36 cellular contexts compared by ENCODE assay signal in the genomic region with DNA sequence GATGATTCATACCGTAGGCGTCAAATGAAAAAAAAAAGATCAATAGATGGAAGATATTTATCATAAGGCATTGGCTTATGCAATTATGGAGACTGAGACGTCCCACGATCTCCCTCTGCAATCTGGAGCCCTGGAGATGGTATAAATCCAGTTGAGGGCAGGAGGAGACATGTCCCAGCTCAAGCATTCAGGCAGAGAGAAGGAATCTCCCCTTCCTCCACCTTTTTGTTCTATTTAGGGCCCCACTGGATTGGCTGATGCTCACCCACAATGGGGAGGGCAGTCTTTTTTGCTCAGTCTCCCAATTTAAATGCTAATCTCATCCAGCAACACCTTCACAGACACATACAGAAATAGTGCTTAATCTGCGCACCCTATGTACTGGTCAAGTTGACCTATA.
"Had no signal": no experiment of that assay in that cellular context is flagged by ENCODE, and none has a peak within 500 bp of the region (broad histone marks: within the 10 kb centered on the region; RNA-seq: fewer than 3 reads in every experiment).

No MANE protein-coding gene starts in this region.

- H3K36me3 ChIP-seq: adrenal gland, esophagus muscularis mucosa, gastrocnemius medialis, WERI-Rb-1 had no signal

- H3K27ac Mint-ChIP-seq: activated CD4-positive, alpha-beta memory T cell treated with anti-CD3 and anti-CD28 coated beads for 36 hours; activated CD4-positive, alpha-beta T cell treated with anti-CD3 and anti-CD28 coated beads for 36 hours; activated CD4-positive, alpha-beta T cell treated with anti-CD3 and anti-CD28 coated beads, Interleukin-2, amount 10 ng/mL, durations not matched to agents 24 days and 14 days; activated CD8-positive, alpha-beta memory T cell treated with anti-CD3 and anti-CD28 coated beads, Interleukin-2, amount 10 ng/mL, durations not matched to agents 7 days and 5 days; activated CD8-positive, alpha-beta T cell treated with anti-CD3 and anti-CD28 coated beads, Interleukin-2, amount 10 ng/mL, durations not matched to agents 7 days and 5 days; activated naive CD4-positive, alpha-beta T cell treated with anti-CD3 and anti-CD28 coated beads for 36 hours; activated naive CD4-positive, alpha-beta T cell treated with anti-CD3 and anti-CD28 coated beads, Interleukin-2, amount 50 U/mL, for 24 hours; activated naive CD8-positive, alpha-beta T cell treated with anti-CD3 and anti-CD28 coated beads for 36 hours; activated naive CD8-positive, alpha-beta T cell treated with anti-CD3 and anti-CD28 coated beads, Interleukin-2, amount 50 U/mL, for 24 hours; activated T-helper 1 cell treated with anti-CD3 and anti-CD28 coated beads, Interleukin-12 subunit alpha, Interleukin-12 subunit beta, Interleukin-2, Interleukin-4 antibody, amounts not matched to agents 30 ng/mL and 10 ng/mL and 1 ng/mL, durations not matched to agents 14 hours and 24 hours and 36 hours; activated T-helper 2 cell treated with anti-CD3 and anti-CD28 coated beads, Interferon-gamma antibody, Interleukin-2, Interleukin-4, amounts not matched to agents 10 μg/mL and 5 μg/mL and 100 μg/mL, durations not matched to agents 14 hours and 24 hours and 36 hours; effector memory CD8-positive, alpha-beta T cell; T-helper 17 cell; T-helper 2 cell treated with Interferon-gamma antibody and Interleukin-4, amounts not matched to agents 5 μg/mL and 100 μg/mL, for 36 hours had no signal

- H3K27me3 ChIP-seq: body of pancreas, foreskin keratinocyte, gastrocnemius medialis had no signal

- H3K36me3 Mint-ChIP-seq: activated CD4-positive, alpha-beta memory T cell treated with anti-CD3 and anti-CD28 coated beads for 36 hours; activated CD8-positive, alpha-beta memory T cell treated with anti-CD3 and anti-CD28 coated beads, Interleukin-2, amount 10 ng/mL, durations not matched to agents 7 days and 5 days; activated naive CD4-positive, alpha-beta T cell treated with anti-CD3 and anti-CD28 coated beads, Interleukin-2, amount 50 U/mL, for 24 hours; activated naive CD8-positive, alpha-beta T cell treated with anti-CD3 and anti-CD28 coated beads for 36 hours had no signal

- H3K4me1 ChIP-seq: adrenal gland, body of pancreas, esophagus muscularis mucosa, gastrocnemius medialis had no signal

- H3K4me3 Mint-ChIP-seq: activated CD4-positive, alpha-beta memory T cell treated with anti-CD3 and anti-CD28 coated beads for 36 hours; activated CD4-positive, alpha-beta T cell treated with anti-CD3 and anti-CD28 coated beads for 36 hours; activated CD4-positive, alpha-beta T cell treated with anti-CD3 and anti-CD28 coated beads, Interleukin-2, amount 10 ng/mL, durations not matched to agents 24 days and 14 days; activated CD8-positive, alpha-beta memory T cell treated with anti-CD3 and anti-CD28 coated beads, Interleukin-2, amount 10 ng/mL, durations not matched to agents 7 days and 5 days; activated CD8-positive, alpha-beta T cell treated with anti-CD3 and anti-CD28 coated beads, Interleukin-2, amount 10 ng/mL, durations not matched to agents 7 days and 5 days; activated naive CD4-positive, alpha-beta T cell treated with anti-CD3 and anti-CD28 coated beads for 36 hours; activated naive CD4-positive, alpha-beta T cell treated with anti-CD3 and anti-CD28 coated beads, Interleukin-2, amount 50 U/mL, for 24 hours; activated naive CD8-positive, alpha-beta T cell treated with anti-CD3 and anti-CD28 coated beads for 36 hours; activated naive CD8-positive, alpha-beta T cell treated with anti-CD3 and anti-CD28 coated beads, Interleukin-2, amount 50 U/mL, for 24 hours; activated T-helper 1 cell treated with anti-CD3 and anti-CD28 coated beads, Interleukin-12 subunit alpha, Interleukin-12 subunit beta, Interleukin-2, Interleukin-4 antibody, amounts not matched to agents 30 ng/mL and 10 ng/mL and 1 ng/mL, durations not matched to agents 14 hours and 24 hours and 36 hours; effector memory CD8-positive, alpha-beta T cell; T-helper 17 cell; T-helper 2 cell treated with Interferon-gamma antibody and Interleukin-4, amounts not matched to agents 5 μg/mL and 100 μg/mL, for 36 hours had no signal

- H3K27ac ChIP-seq: adrenal gland, body of pancreas, esophagus muscularis mucosa, foreskin keratinocyte, gastrocnemius medialis, WERI-Rb-1 had no signal

- H3K4me3 ChIP-seq: adrenal gland, body of pancreas, esophagus muscularis mucosa, gastrocnemius medialis had no signal

- H3K4me1 Mint-ChIP-seq: activated CD4-positive, alpha-beta T cell treated with anti-CD3 and anti-CD28 coated beads for 36 hours; activated CD4-positive, alpha-beta T cell treated with anti-CD3 and anti-CD28 coated beads, Interleukin-2, amount 10 ng/mL, durations not matched to agents 24 days and 14 days; activated CD8-positive, alpha-beta memory T cell treated with anti-CD3 and anti-CD28 coated beads, Interleukin-2, amount 10 ng/mL, durations not matched to agents 7 days and 5 days; activated naive CD4-positive, alpha-beta T cell treated with anti-CD3 and anti-CD28 coated beads, Interleukin-2, amount 50 U/mL, for 24 hours; activated naive CD8-positive, alpha-beta T cell treated with anti-CD3 and anti-CD28 coated beads for 36 hours; activated naive CD8-positive, alpha-beta T cell treated with anti-CD3 and anti-CD28 coated beads, Interleukin-2, amount 50 U/mL, for 24 hours had no signal

- DNase-seq: activated CD4-positive, alpha-beta memory T cell treated with anti-CD3 and anti-CD28 coated beads for 36 hours; activated CD4-positive, alpha-beta T cell treated with anti-CD3 and anti-CD28 coated beads for 36 hours; activated CD4-positive, alpha-beta T cell treated with anti-CD3 and anti-CD28 coated beads, Interleukin-2, amount 10 ng/mL, durations not matched to agents 24 days and 14 days; activated CD4-positive, CD25-positive, alpha-beta regulatory T cell; activated CD4-positive, CD25-positive, alpha-beta regulatory T cell treated with anti-CD3 and anti-CD28 coated beads, Interleukin-2, amount 50 U/mL, for 72 hours; activated CD8-positive, alpha-beta memory T cell treated with anti-CD3 and anti-CD28 coated beads, Interleukin-2, amount 10 ng/mL, durations not matched to agents 7 days and 5 days; activated CD8-positive, alpha-beta memory T cell treated with anti-CD3 and anti-CD28 coated beads, Interleukin-2, amount 50 U/mL, for 4 hours; activated CD8-positive, alpha-beta T cell treated with anti-CD3 and anti-CD28 coated beads, Interleukin-2, amount 10 ng/mL, durations not matched to agents 7 days and 5 days; activated effector memory CD4-positive, alpha-beta T cell treated with anti-CD3 and anti-CD28 coated beads, Interleukin-2, amount 50 U/mL, for 16 hours; activated naive CD4-positive, alpha-beta T cell treated with anti-CD3 and anti-CD28 coated beads for 36 hours; activated naive CD8-positive, alpha-beta T cell treated with anti-CD3 and anti-CD28 coated beads for 36 hours; activated naive CD8-positive, alpha-beta T cell treated with anti-CD3 and anti-CD28 coated beads, Interleukin-2, amount 50 U/mL, for 24 hours; activated T-cell treated with anti-CD3 and anti-CD28 coated beads, Interleukin-2, amount 50 U/mL, for 1 hour; activated T-cell treated with anti-CD3 and anti-CD28 coated beads, Interleukin-2, amount 50 U/mL, for 48 hours; adrenal gland; amygdala; aorta; body of pancreas; caudate nucleus; cortex of kidney; dermis blood vessel endothelial cell; effector CD4-positive, alpha-beta T cell; effector memory CD8-positive, alpha-beta T cell; erythroblast; foreskin keratinocyte; gastrocnemius medialis; glutamatergic neuron; T-helper 1 cell; T-helper 17 cell; T1000; WERI-Rb-1 had no signal

- H3K9me3 Mint-ChIP-seq: activated CD4-positive, alpha-beta memory T cell treated with anti-CD3 and anti-CD28 coated beads for 36 hours; activated CD4-positive, alpha-beta T cell treated with anti-CD3 and anti-CD28 coated beads, Interleukin-2, amount 10 ng/mL, durations not matched to agents 24 days and 14 days; activated naive CD4-positive, alpha-beta T cell treated with anti-CD3 and anti-CD28 coated beads for 36 hours; activated naive CD4-positive, alpha-beta T cell treated with anti-CD3 and anti-CD28 coated beads, Interleukin-2, amount 50 U/mL, for 24 hours; activated naive CD8-positive, alpha-beta T cell treated with anti-CD3 and anti-CD28 coated beads for 36 hours; activated naive CD8-positive, alpha-beta T cell treated with anti-CD3 and anti-CD28 coated beads, Interleukin-2, amount 50 U/mL, for 24 hours; activated T-helper 1 cell treated with anti-CD3 and anti-CD28 coated beads, Interleukin-12 subunit alpha, Interleukin-12 subunit beta, Interleukin-2, Interleukin-4 antibody, amounts not matched to agents 30 ng/mL and 10 ng/mL and 1 ng/mL, durations not matched to agents 14 hours and 24 hours and 36 hours; activated T-helper 2 cell treated with anti-CD3 and anti-CD28 coated beads, Interferon-gamma antibody, Interleukin-2, Interleukin-4, amounts not matched to agents 10 μg/mL and 5 μg/mL and 100 μg/mL, durations not matched to agents 14 hours and 24 hours and 36 hours; effector memory CD8-positive, alpha-beta T cell; T-helper 2 cell treated with Interferon-gamma antibody and Interleukin-4, amounts not matched to agents 5 μg/mL and 100 μg/mL, for 36 hours had no signal

- H3K9me3 ChIP-seq: adrenal gland, body of pancreas, esophagus muscularis mucosa, gastrocnemius medialis had no signal
